Comparison of ENCODE assay signal across 8 cellular contexts in the genomic region with DNA sequence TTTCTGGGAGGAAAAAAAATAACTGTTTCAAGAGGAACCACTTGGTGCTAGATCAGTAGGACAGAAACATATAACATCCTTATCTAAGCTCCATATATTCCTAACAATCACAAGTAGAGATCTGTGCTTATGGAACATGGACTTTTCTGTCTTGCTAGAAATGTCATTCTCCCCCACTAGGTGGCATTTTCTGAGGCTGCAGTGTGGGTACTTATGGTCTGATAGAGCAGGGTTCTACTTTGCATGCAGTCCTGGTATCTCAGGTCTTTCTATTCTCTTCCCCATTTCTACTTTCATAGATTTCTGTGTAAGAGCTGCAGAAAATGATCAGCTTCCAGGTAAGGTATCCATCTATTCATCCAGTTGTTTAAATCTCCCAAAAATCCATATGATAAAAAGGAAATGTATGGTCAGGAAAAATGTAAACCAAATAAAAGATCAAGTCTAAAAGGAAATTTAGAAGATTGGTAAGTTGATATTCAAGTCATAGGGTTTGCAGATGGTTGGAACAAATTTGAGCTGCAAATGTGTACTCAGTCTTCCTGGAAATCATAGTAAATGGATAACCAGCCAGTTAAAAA. TPM values are rescaled to one million over a fixed set of nuclear protein-coding genes. Genes with fewer than 3 reads are reported as not detected.
DNase-seq lines count a peak whose midpoint lies in the region; ATAC-seq and TF ChIP-seq lines count a peak whose summit lies in the region.

No MANE protein-coding gene starts in this region.

- H3K27ac Mint-ChIP-seq in activated T-helper 2 cell treated with anti-CD3 and anti-CD28 coated beads, Interferon-gamma antibody, Interleukin-2, Interleukin-4, amounts not matched to agents 10 μg/mL and 5 μg/mL and 100 μg/mL, durations not matched to agents 14 hours and 24 hours and 36 hours = no peak overlapping the region

- no peak for ATAC-seq in GM19452 (IDR thresholded peaks at IDR 0.05; ENCODE audit: unreplicated experiment)

- intact Hi-C loops in activated T-helper 2 cell treated with anti-CD3 and anti-CD28 coated beads, Interferon-gamma antibody, Interleukin-2, Interleukin-4, amounts not matched to agents 10 μg/mL and 5 μg/mL and 100 μg/mL, durations not matched to agents 14 hours and 24 hours and 36 hours (cut with micrococcal nuclease) = no loop called here

- no peak overlapping the region for H3K4me3 ChIP-seq in HFF-Myc (replicated peaks; ENCODE audit: low read depth, low read length)

- peak; percentile 64 for TF ChIP-seq CTCF in HFF-Myc (IDR thresholded peaks at IDR 0.05; ENCODE audit: low read depth, low read length, missing control alignments)

- no peaks in the 10 kb centered on the region for H3K27me3 Mint-ChIP-seq in activated T-helper 2 cell treated with anti-CD3 and anti-CD28 coated beads, Interferon-gamma antibody, Interleukin-2, Interleukin-4, amounts not matched to agents 10 μg/mL and 5 μg/mL and 100 μg/mL, durations not matched to agents 14 hours and 24 hours and 36 hours (ENCODE audit: low read depth)

- peaks cover 31% of the 10 kb centered on the region for H3K36me3 Mint-ChIP-seq in activated T-helper 2 cell treated with anti-CD3 and anti-CD28 coated beads, Interferon-gamma antibody, Interleukin-2, Interleukin-4, amounts not matched to agents 10 μg/mL and 5 μg/mL and 100 μg/mL, durations not matched to agents 14 hours and 24 hours and 36 hours (ENCODE audit: low read depth)

- peak; percentile 48 for DNase-seq in DMS53 treated with DMSO at 0.1 percent for 48 hours (lab: John Stamatoyannopoulos, UW; ENCODE audit: unreplicated experiment)
- DNase-seq in HFF-Myc (ENCODE audit: extremely low read depth, low read depth) = no peak
- peak; percentile 97 for DNase-seq in NCI-H748 treated with DMSO at 0.1 percent for 48 hours (lab: John Stamatoyannopoulos, UW)
- no peak for DNase-seq in activated T-helper 2 cell treated with anti-CD3 and anti-CD28 coated beads, Interferon-gamma antibody, Interleukin-2, Interleukin-4, amounts not matched to agents 10 μg/mL and 5 μg/mL and 100 μg/mL, durations not matched to agents 14 hours and 24 hours and 36 hours (ENCODE audit: low spot score)
- peak; percentile 2 to 23 for DNase-seq in hippocampal formation (lab: John Stamatoyannopoulos, UW)
- DNase-seq in stimulated activated CD4-positive, alpha-beta T cell treated with anti-CD3 and anti-CD28 coated beads, Interleukin-4, amount 100 ng/mL, for 4 hours = peak; percentile 5 to 12
- DNase-seq in cerebellar nuclear complex (lab: John Stamatoyannopoulos, UW) = no peak

- peak overlapping the region; percentile 97 for H3K4me3 Mint-ChIP-seq in activated T-helper 2 cell treated with anti-CD3 and anti-CD28 coated beads, Interferon-gamma antibody, Interleukin-2, Interleukin-4, amounts not matched to agents 10 μg/mL and 5 μg/mL and 100 μg/mL, durations not matched to agents 14 hours and 24 hours and 36 hours (ENCODE audit: low read depth)

- H3K9me3 Mint-ChIP-seq in activated T-helper 2 cell treated with anti-CD3 and anti-CD28 coated beads, Interferon-gamma antibody, Interleukin-2, Interleukin-4, amounts not matched to agents 10 μg/mL and 5 μg/mL and 100 μg/mL, durations not matched to agents 14 hours and 24 hours and 36 hours = peaks cover 26% of the 10 kb centered on the region

- peaks cover 20% of the 10 kb centered on the region for H3K4me1 Mint-ChIP-seq in activated T-helper 2 cell treated with anti-CD3 and anti-CD28 coated beads, Interferon-gamma antibody, Interleukin-2, Interleukin-4, amounts not matched to agents 10 μg/mL and 5 μg/mL and 100 μg/mL, durations not matched to agents 14 hours and 24 hours and 36 hours (ENCODE audit: low read depth)

RNA-seq across cellular contexts. Expression of a gene that starts 1.5 kb away (rescaled TPM):
- 4.1 and 4.8 TPM in 2 replicates for total RNA-seq in activated T-helper 2 cell treated with anti-CD3 and anti-CD28 coated beads, Interferon-gamma antibody, Interleukin-2, Interleukin-4, amounts not matched to agents 10 μg/mL and 5 μg/mL and 100 μg/mL, durations not matched to agents 14 hours and 24 hours and 36 hours

RNA-seq across cellular contexts. Expression of a gene that starts 24.4 kb away (rescaled TPM):
- total RNA-seq in activated T-helper 2 cell treated with anti-CD3 and anti-CD28 coated beads, Interferon-gamma antibody, Interleukin-2, Interleukin-4, amounts not matched to agents 10 μg/mL and 5 μg/mL and 100 μg/mL, durations not matched to agents 14 hours and 24 hours and 36 hours = 11.9 and 13.6 TPM in 2 replicates

RNA-seq across cellular contexts. Expression of a gene that starts 55.8 kb away (rescaled TPM):
- total RNA-seq in activated T-helper 2 cell treated with anti-CD3 and anti-CD28 coated beads, Interferon-gamma antibody, Interleukin-2, Interleukin-4, amounts not matched to agents 10 μg/mL and 5 μg/mL and 100 μg/mL, durations not matched to agents 14 hours and 24 hours and 36 hours = 3.3 and 4.0 TPM in 2 replicates

Comparison
In these comparisons a context has a peak if more than half of its experiments do, and no peak if none do; other contexts are left out.
1. DNase-seq: peak in DMS53 treated with DMSO at 0.1 percent for 48 hours (single experiment), NCI-H748 treated with DMSO at 0.1 percent for 48 hours (single experiment), hippocampal formation (2 of 2) and stimulated activated CD4-positive, alpha-beta T cell treated with anti-CD3 and anti-CD28 coated beads, Interleukin-4, amount 100 ng/mL, for 4 hours (2 of 2); none in HFF-Myc (single experiment), activated T-helper 2 cell treated with anti-CD3 and anti-CD28 coated beads, Interferon-gamma antibody, Interleukin-2, Interleukin-4, amounts not matched to agents 10 μg/mL and 5 μg/mL and 100 μg/mL, durations not matched to agents 14 hours and 24 hours and 36 hours (single experiment) and cerebellar nuclear complex (0 of 2).